ENCODE assay signal across 1 cellular context in genomic region chr6:33339193-33339592, GRCh38.
TF ChIP-seq lines count a peak whose summit lies in the region.

No MANE protein-coding gene starts in this region.

TF ChIP-seq in WTC11, 78 proteins besides CTCF, POLR2A, EP300 and RAD21 (continued from another document):
- TF ChIP-seq ZNF532 (CRISPR knock-in tag; IDR thresholded peaks at IDR 0.05; ENCODE audit: borderline replicate concordance) (no peak), IRF2 (CRISPR knock-in tag; IDR thresholded peaks at IDR 0.05; ENCODE audit: borderline replicate concordance, low read depth) (no peak), AR (CRISPR knock-in tag; IDR thresholded peaks at IDR 0.05) (no peak), IRF1 (CRISPR knock-in tag; IDR thresholded peaks at IDR 0.05) (no peak), GABPB1 (CRISPR knock-in tag; IDR thresholded peaks at IDR 0.05) (no peak), ZNF121 (CRISPR knock-in tag; IDR thresholded peaks at IDR 0.05) (no peak), HMGXB4 (CRISPR knock-in tag; IDR thresholded peaks at IDR 0.05) (no peak), ZBTB21 (CRISPR knock-in tag; IDR thresholded peaks at IDR 0.05; ENCODE audit: borderline replicate concordance) (no peak), ZNF281 (CRISPR knock-in tag; IDR thresholded peaks at IDR 0.05) (no peak), TCF7 (CRISPR knock-in tag; IDR thresholded peaks at IDR 0.05; ENCODE audit: low read depth) (no peak), HMGA2 (CRISPR knock-in tag; IDR thresholded peaks at IDR 0.05) (no peak), ZNF423 (CRISPR knock-in tag; IDR thresholded peaks at IDR 0.05) (no peak)
- TF ChIP-seq, protein P1, sequence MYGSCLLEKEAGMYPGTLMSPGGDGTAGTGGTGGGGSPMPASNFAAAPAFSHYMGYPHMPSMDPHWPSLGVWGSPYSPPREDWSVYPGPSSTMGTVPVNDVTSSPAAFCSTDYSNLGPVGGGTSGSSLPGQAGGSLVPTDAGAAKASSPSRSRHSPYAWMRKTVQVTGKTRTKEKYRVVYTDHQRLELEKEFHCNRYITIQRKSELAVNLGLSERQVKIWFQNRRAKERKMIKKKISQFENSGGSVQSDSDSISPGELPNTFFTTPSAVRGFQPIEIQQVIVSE (CRISPR knock-in tag; IDR thresholded peaks at IDR 0.05; ENCODE audit: borderline replicate concordance), result no peak
- TF ChIP-seq, protein P2, sequence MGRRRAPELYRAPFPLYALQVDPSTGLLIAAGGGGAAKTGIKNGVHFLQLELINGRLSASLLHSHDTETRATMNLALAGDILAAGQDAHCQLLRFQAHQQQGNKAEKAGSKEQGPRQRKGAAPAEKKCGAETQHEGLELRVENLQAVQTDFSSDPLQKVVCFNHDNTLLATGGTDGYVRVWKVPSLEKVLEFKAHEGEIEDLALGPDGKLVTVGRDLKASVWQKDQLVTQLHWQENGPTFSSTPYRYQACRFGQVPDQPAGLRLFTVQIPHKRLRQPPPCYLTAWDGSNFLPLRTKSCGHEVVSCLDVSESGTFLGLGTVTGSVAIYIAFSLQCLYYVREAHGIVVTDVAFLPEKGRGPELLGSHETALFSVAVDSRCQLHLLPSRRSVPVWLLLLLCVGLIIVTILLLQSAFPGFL (CRISPR knock-in tag; IDR thresholded peaks at IDR 0.05; ENCODE audit: borderline replicate concordance), result no peak
